In the genomic region with DNA sequence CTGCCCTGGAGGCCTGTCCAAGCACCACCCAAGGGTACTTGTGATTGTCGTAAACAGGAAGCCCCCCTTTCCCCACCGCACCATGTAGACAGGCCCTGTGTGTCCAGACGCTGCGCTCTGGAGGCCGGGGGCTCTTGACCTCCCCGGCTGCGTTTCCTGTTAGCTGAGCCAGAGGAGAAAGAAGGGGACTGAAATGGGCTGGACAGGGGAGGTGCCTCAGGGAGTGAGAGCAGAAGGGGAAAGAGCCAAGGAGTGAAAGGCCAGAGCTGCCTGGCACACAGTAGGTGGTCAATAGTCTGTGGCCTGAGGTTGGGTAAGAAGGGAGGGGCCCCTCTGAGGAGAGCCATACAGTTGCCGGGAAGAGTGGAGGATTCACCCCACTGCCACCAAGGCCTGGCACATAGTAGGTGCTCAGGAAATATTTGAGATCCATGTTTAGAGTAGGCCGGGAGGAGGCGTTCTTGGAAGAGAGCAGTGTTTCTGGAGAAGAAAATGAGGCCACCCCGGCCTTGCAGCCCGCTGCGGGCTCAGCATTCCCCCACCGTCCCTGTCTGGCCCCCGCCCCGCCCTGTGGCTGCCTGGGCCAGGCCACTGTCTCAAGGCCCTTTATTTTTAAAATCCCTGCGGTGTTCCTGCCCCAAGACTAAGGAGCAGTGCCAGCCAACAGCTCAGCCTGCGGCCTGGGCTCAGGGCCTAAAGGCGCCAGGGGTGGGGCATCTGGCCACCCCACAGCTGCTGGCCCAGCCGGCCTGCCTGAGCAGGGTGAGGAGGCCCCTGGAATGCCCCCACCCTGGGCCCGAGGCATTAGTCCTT, we compare ENCODE assay signal across 10 cellular contexts. TPM values are rescaled to one million over a fixed set of nuclear protein-coding genes. Genes with fewer than 3 reads are reported as not detected.
DNase-seq lines count a peak whose midpoint lies in the region; ATAC-seq, FAIRE-seq and TF ChIP-seq lines count a peak whose summit lies in the region.
"Had no signal": no experiment of that assay in that cellular context is flagged by ENCODE, and none has a peak within 500 bp of the region (broad histone marks: within the 10 kb centered on the region; RNA-seq: fewer than 3 reads in every experiment).

No MANE protein-coding gene starts in this region.

- peak; percentile 49 for DNase-seq in H54 (ENCODE audit: insufficient read length, low spot score)
- DNase-seq in caudate nucleus (lab: John Stamatoyannopoulos, UW), result peak in 40 of 61 donors; percentile 24 to 86 (median 52)
- peak; percentile 56 for DNase-seq in iPS-NIHi7 (ENCODE audit: extremely low spot score)
- peak; percentile 73 for DNase-seq in skeletal muscle cell (ENCODE audit: low read depth)
- DNase-seq in T-helper 2 cell, result no peak
- DNase-seq in GM13977 (ENCODE audit: low spot score), result no peak
- DNase-seq in activated naive CD4-positive, alpha-beta T cell treated with anti-CD3 and anti-CD28 coated beads for 36 hours, result no peak
- DNase-seq: activated naive CD8-positive, alpha-beta T cell treated with anti-CD3 and anti-CD28 coated beads, Interleukin-2, amount 10 ng/mL, durations not matched to agents 7 days and 5 days had no signal

- no peaks in the 10 kb centered on the region for H3K9me3 Mint-ChIP-seq in activated naive CD4-positive, alpha-beta T cell treated with anti-CD3 and anti-CD28 coated beads for 36 hours
- H3K9me3 Mint-ChIP-seq: activated naive CD8-positive, alpha-beta T cell treated with anti-CD3 and anti-CD28 coated beads, Interleukin-2, amount 10 ng/mL, durations not matched to agents 7 days and 5 days had no signal

- no peaks in the 10 kb centered on the region for H3K36me3 Mint-ChIP-seq in activated naive CD4-positive, alpha-beta T cell treated with anti-CD3 and anti-CD28 coated beads for 36 hours (ENCODE audit: low read depth)
- H3K36me3 Mint-ChIP-seq: activated naive CD8-positive, alpha-beta T cell treated with anti-CD3 and anti-CD28 coated beads, Interleukin-2, amount 10 ng/mL, durations not matched to agents 7 days and 5 days had no signal

- peak overlapping the region; percentile 95 for H3K27ac ChIP-seq in caudate nucleus (ENCODE audit: low read depth, low read length)

- TF ChIP-seq CTCF in GM13977 (IDR thresholded peaks at IDR 0.05; ENCODE audit: extremely low read depth, insufficient read depth, missing control alignments), result no peak

- intact Hi-C loops in activated naive CD4-positive, alpha-beta T cell treated with anti-CD3 and anti-CD28 coated beads for 36 hours (cut with micrococcal nuclease), result no loop called here

- peaks cover 11% of the 10 kb centered on the region for H3K4me1 Mint-ChIP-seq in activated naive CD4-positive, alpha-beta T cell treated with anti-CD3 and anti-CD28 coated beads for 36 hours (ENCODE audit: low read depth)

- CTCF ChIA-PET in activated naive CD4-positive, alpha-beta T cell treated with anti-CD3 and anti-CD28 coated beads for 36 hours (lab: Charles Lee), result interaction anchor here (1.0 to 16.8 kb wide), 5 partner anchors 8 to 46 kb away, joined by 3 to 496 read pairs (median 4); partner anchors contain the start of gene CDC42EP1

- ATAC-seq in HG02870 (IDR thresholded peaks at IDR 0.05; ENCODE audit: unreplicated experiment), result no peak

- H3K4me3 ChIP-seq in skeletal muscle cell (ENCODE audit: low read depth, low read length), result no peak overlapping the region

- FAIRE-seq in H54 (lab: Jason Lieb, UNC), result no peak
- FAIRE-seq: GM18507 had no signal

- in situ Hi-C loops in GM13977 (cut with MboI; ENCODE audit: low pct_unique_long_range_greater_than_20kb, low sequenced_read_pairs, unreplicated experiment), result no loop called here

- H3K27me3 Mint-ChIP-seq in activated naive CD4-positive, alpha-beta T cell treated with anti-CD3 and anti-CD28 coated beads for 36 hours (ENCODE audit: low read depth), result peaks cover 3% of the 10 kb centered on the region

- no peak for TF ChIP-seq POLR2A in H54 (IDR thresholded peaks at IDR 0.05; ENCODE audit: low read depth, low read length)

- no peak overlapping the region for H3K27ac Mint-ChIP-seq in activated naive CD4-positive, alpha-beta T cell treated with anti-CD3 and anti-CD28 coated beads for 36 hours
- H3K27ac Mint-ChIP-seq: activated naive CD8-positive, alpha-beta T cell treated with anti-CD3 and anti-CD28 coated beads, Interleukin-2, amount 10 ng/mL, durations not matched to agents 7 days and 5 days had no signal

- no peak overlapping the region for H3K4me3 Mint-ChIP-seq in activated naive CD4-positive, alpha-beta T cell treated with anti-CD3 and anti-CD28 coated beads for 36 hours
- H3K4me3 Mint-ChIP-seq: activated naive CD8-positive, alpha-beta T cell treated with anti-CD3 and anti-CD28 coated beads, Interleukin-2, amount 10 ng/mL, durations not matched to agents 7 days and 5 days had no signal

RNA-seq across cellular contexts. Expression of gene CDC42EP1, which starts 13.6 kb away (rescaled TPM):
- total RNA-seq in activated naive CD4-positive, alpha-beta T cell treated with anti-CD3 and anti-CD28 coated beads for 36 hours, result 1 to 10 TPM; 1.9 to 2.8 TPM

RNA-seq across cellular contexts. Expression of gene CARD10, which starts 27.4 kb away (rescaled TPM):
- not detected for total RNA-seq in activated naive CD4-positive, alpha-beta T cell treated with anti-CD3 and anti-CD28 coated beads for 36 hours

RNA-seq across cellular contexts. Expression of gene LGALS2, which starts 33.2 kb away (rescaled TPM):
- total RNA-seq in activated naive CD4-positive, alpha-beta T cell treated with anti-CD3 and anti-CD28 coated beads for 36 hours, result not detected
- total RNA-seq: activated naive CD8-positive, alpha-beta T cell treated with anti-CD3 and anti-CD28 coated beads, Interleukin-2, amount 10 ng/mL, durations not matched to agents 7 days and 5 days had no signal

Comparison
In these comparisons a context has a peak if more than half of its experiments do, and no peak if none do; other contexts are left out.
1. DNase-seq: peak in H54 (single experiment), caudate nucleus (40 of 61), iPS-NIHi7 (single experiment) and skeletal muscle cell (single experiment); none in T-helper 2 cell (0 of 5), GM13977 (single experiment) and activated naive CD4-positive, alpha-beta T cell treated with anti-CD3 and anti-CD28 coated beads for 36 hours (single experiment).